Comparison of ENCODE assay signal across 26 cellular contexts in the genomic region with DNA sequence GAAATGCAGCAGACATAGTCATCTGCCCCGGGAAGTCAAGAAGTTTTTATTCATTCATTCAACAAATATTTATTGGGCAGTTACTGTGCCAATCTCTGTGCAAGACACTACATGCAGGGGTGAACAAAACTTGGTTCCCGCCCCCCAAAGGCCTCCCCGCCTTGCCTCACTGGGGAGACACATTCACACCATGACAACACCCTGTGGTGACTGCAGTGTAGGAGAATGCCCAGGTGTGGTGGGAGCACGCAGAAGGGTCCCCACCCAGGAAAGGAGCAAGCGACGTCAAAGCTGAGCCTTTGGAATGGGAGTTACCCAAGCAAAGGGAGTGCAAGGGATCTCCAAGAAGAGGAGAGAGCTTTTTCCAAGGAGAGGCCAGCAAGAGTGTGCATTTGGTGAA. TPM values are rescaled to one million over a fixed set of nuclear protein-coding genes. Genes with fewer than 3 reads are reported as not detected.
"Had no signal": no experiment of that assay in that cellular context is flagged by ENCODE, and none has a peak within 500 bp of the region (broad histone marks: within the 10 kb centered on the region; RNA-seq: fewer than 3 reads in every experiment).

No MANE protein-coding gene starts in this region.

- H3K4me3 ChIP-seq: dorsolateral prefrontal cortex, esophagus muscularis mucosa, gastroesophageal sphincter, mucosa of descending colon, skin epidermis, testis, tibial nerve had no signal

- H3K27ac ChIP-seq: esophagus muscularis mucosa, neutrophil, skin epidermis, testis, tibial nerve had no signal

- H3K9me3 ChIP-seq: esophagus muscularis mucosa, gastroesophageal sphincter, mucosa of descending colon, neutrophil, testis, tibial nerve had no signal

- H3K27me3 ChIP-seq: dorsolateral prefrontal cortex, testis had no signal

- H3K36me3 ChIP-seq: esophagus muscularis mucosa, gastroesophageal sphincter, neutrophil, tibial nerve had no signal

- DNase-seq: central memory CD4-positive, alpha-beta T cell; cortex of kidney; effector CD8-positive, alpha-beta T cell; glutamatergic neuron; kidney glomerular epithelial cell; mucosa of descending colon; naive thymus-derived CD8-positive, alpha-beta T cell; stimulated activated CD4-positive, alpha-beta T cell treated with anti-CD3 and anti-CD28 coated beads, Interleukin-2, amount 100 ng/mL, for 24 hours; stimulated activated CD4-positive, alpha-beta T cell treated with anti-CD3 and anti-CD28 coated beads, Interleukin-4, amount 100 ng/mL, for 4 hours; stimulated activated naive B cell treated with anti-CD40 and anti-IgM and Interleukin-4, amounts not matched to agents 10 μg/mL and 1 μg/mL and 100 μg/mL, for 72 hours; stimulated activated naive CD8-positive, alpha-beta T cell treated with anti-CD3 and anti-CD28 coated beads, Interleukin-15, amount 100 ng/mL, for 72 hours; testis had no signal

- ATAC-seq: gastroesophageal sphincter; mucosa of descending colon; naive thymus-derived CD8-positive, alpha-beta T cell; sciatic nerve; stimulated activated naive B cell treated with anti-CD40 and anti-IgM and Interleukin-4, amounts not matched to agents 10 μg/mL and 1 μg/mL and 100 μg/mL, for 72 hours; stimulated activated naive CD8-positive, alpha-beta T cell treated with anti-CD3 and anti-CD28 coated beads, Interleukin-15, amount 100 ng/mL, for 72 hours had no signal

RNA-seq across cellular contexts. Expression of a gene that starts 1.6 kb away (rescaled TPM):
- total RNA-seq: chondrocyte; fibroblast of villous mesenchyme; gastroesophageal sphincter; naive thymus-derived CD8-positive, alpha-beta T cell; osteocyte; pulmonary artery endothelial cell; ureter had no signal
- polyA plus RNA-seq: naive thymus-derived CD8-positive, alpha-beta T cell; neural cell had no signal

RNA-seq across cellular contexts. Expression of a gene that starts 9.5 kb away (rescaled TPM):
- total RNA-seq: fibroblast of villous mesenchyme; mucosa of descending colon; naive thymus-derived CD8-positive, alpha-beta T cell; subcutaneous adipose tissue had no signal
- polyA plus RNA-seq: naive thymus-derived CD8-positive, alpha-beta T cell; neural cell had no signal

RNA-seq across cellular contexts. Expression of a gene that starts 20.6 kb away (rescaled TPM):
- total RNA-seq: chondrocyte; dorsolateral prefrontal cortex; esophagus muscularis mucosa; fibroblast of villous mesenchyme; mucosa of descending colon; naive thymus-derived CD8-positive, alpha-beta T cell; osteocyte; pulmonary artery endothelial cell; sciatic nerve; subcutaneous adipose tissue; tibial nerve had no signal
- polyA plus RNA-seq: naive thymus-derived CD8-positive, alpha-beta T cell; neural cell had no signal
